Comparison of ENCODE assay signal across 9 cellular contexts in genomic region chr3:136305879-136306278, GRCh38. TPM values are rescaled to one million over a fixed set of nuclear protein-coding genes. Genes with fewer than 3 reads are reported as not detected.
DNase-seq lines count a peak whose midpoint lies in the region; ATAC-seq, FAIRE-seq and TF ChIP-seq lines count a peak whose summit lies in the region.
"Had no signal": no experiment of that assay in that cellular context is flagged by ENCODE, and none has a peak within 500 bp of the region (broad histone marks: within the 10 kb centered on the region; RNA-seq: fewer than 3 reads in every experiment).

No MANE protein-coding gene starts in this region.

- H4K20me1 ChIP-seq in HCT116 (ENCODE audit: insufficient read depth), result no peaks in the 10 kb centered on the region

- no peaks in the 10 kb centered on the region for H3K79me2 ChIP-seq in HCT116 (ENCODE audit: insufficient read depth, low read length)

- no peaks in the 10 kb centered on the region for H3K9me2 ChIP-seq in HCT116 (ENCODE audit: insufficient read depth)

- TF ChIP-seq CTCF in D721Med (IDR thresholded peaks at IDR 0.05; ENCODE audit: insufficient read depth, missing control alignments) (no peak), HCT116 (IDR thresholded peaks at IDR 0.05 in 2 of 3, conservative IDR thresholded peaks at IDR 0.05 in 1 of 3; ENCODE audit: borderline replicate concordance in 1 of 3, insufficient read depth in 1 of 3, low read depth in 2 of 3, low read length in 2 of 3) (peak; percentile 62 to 76 (median 75); a peak in 5 of 6 replicates), tibial artery (IDR thresholded peaks at IDR 0.05) (no peak)

- peak; percentile 79 for TF ChIP-seq RAD21 in HCT116 (IDR thresholded peaks at IDR 0.05; ENCODE audit: low read depth)

- H3K9ac ChIP-seq in HCT116 (ENCODE audit: low read length), result no peak overlapping the region

- no peak overlapping the region for H3K4me3 ChIP-seq in HCT116 (replicated peaks in 1 of 2; ENCODE audit: low read depth in 1 of 2, low read length in 2 of 2)
- H3K4me3 ChIP-seq in tibial artery, result no peak overlapping the region

- peak; percentile 74 for ATAC-seq in HCT116
- no peak for ATAC-seq in GM18909 (IDR thresholded peaks at IDR 0.05; ENCODE audit: poor library complexity, unreplicated experiment)
- ATAC-seq: naive thymus-derived CD4-positive, alpha-beta T cell had no signal

- no peaks in the 10 kb centered on the region for H3K27me3 ChIP-seq in HCT116 (ENCODE audit: insufficient read depth, low read length)
- H3K27me3 ChIP-seq in tibial artery, result no peaks in the 10 kb centered on the region

- no peak for TF ChIP-seq POLR2A in HCT116 (IDR thresholded peaks at IDR 0.05; ENCODE audit: borderline replicate concordance, extremely low read depth, insufficient read depth, insufficient read length)

- RAD21 ChIA-PET in HCT116 (lab: Charles Lee; ENCODE audit: low non-redundant PET in 1 of 2, low total read pairs in 2 of 2, uncharacterized antibody in 2 of 2, unreplicated experiment in 2 of 2), result interaction anchor here (0.6 to 1.9 kb wide), 6 partner anchors 43 to 708 kb away, joined by 3 to 7 read pairs (median 3); partner anchors contain the start of gene STAG1 (in 2 of the 2)

- FAIRE-seq in D721Med (lab: Jason Lieb, UNC), result peak; percentile 96

- H3K36me3 ChIP-seq in HCT116 (ENCODE audit: control insufficient read depth in 1 of 2, insufficient read depth in 2 of 2, low read length in 2 of 2) (peaks cover 2% of the 10 kb centered on the region in 2 experiments; a peak in 1 of 4 replicates), tibial artery (peaks cover 6 to 21% (median 10%) of the 10 kb centered on the region in 3 donors)

- no TSS peak for BruUV-seq in HCT116 (replicated peaks; lab: Mats Ljungman, UMichigan)

- intact Hi-C loops in HCT116 (cut with micrococcal nuclease), result loop anchor here (1.0 to 5.0 kb wide), 3 partner anchors 229 to 707 kb away; partner anchors contain the start of gene STAG1
- intact Hi-C loops in tibial artery (cut with DNase I; ENCODE audit: low total_unique reads), result no loop called here

- POLR2A ChIA-PET in HCT116 (lab: Charles Lee), result interaction anchor here (1.0 to 1.7 kb wide), 2 partner anchors 447 to 448 kb away, joined by 3 to 11 read pairs; partner anchors contain the start of gene STAG1

- H3K9me3 ChIP-seq in HCT116 (ENCODE audit: control insufficient read depth in 1 of 2, insufficient read depth in 1 of 2, low read depth in 1 of 2, low read length in 2 of 2), result no peaks in the 10 kb centered on the region
- peaks cover 0 to 12% (median 0%) of the 10 kb centered on the region in 3 donors for H3K9me3 ChIP-seq in tibial artery

- CTCF ChIA-PET in HCT116 (lab: Charles Lee), result interaction anchor here (0.6 to 2.6 kb wide), 8 partner anchors 11 to 708 kb away, joined by 3 to 38 read pairs (median 4); partner anchors contain the start of gene STAG1

- H3K4me1 ChIP-seq in HCT116 (ENCODE audit: control insufficient read depth in 1 of 2, insufficient read depth in 2 of 2, low read length in 2 of 2) (no peaks in the 10 kb centered on the region), tibial artery (no peaks in the 10 kb centered on the region)

- DNase-seq in D721Med (ENCODE audit: insufficient read length, low spot score) (no peak), HCT116 (ENCODE audit: low read depth, low spot score) (peak; percentile 32), RPMI8226 (peak; percentile 41), germinal center (ENCODE audit: low spot score) (peak; percentile 63), tibial artery (no peak)
- no peak for DNase-seq in activated T-cell treated with anti-CD3 and anti-CD28 coated beads, Interleukin-2, amount 50 U/mL, for 48 hours
- DNase-seq in activated CD4-positive, CD25-positive, alpha-beta regulatory T cell (lab: John Stamatoyannopoulos, UW), result no peak

- no peak overlapping the region for H3K4me2 ChIP-seq in HCT116 (ENCODE audit: low read length)

- no peak overlapping the region for H2AFZ ChIP-seq in HCT116 (ENCODE audit: low read depth, low read length, poor library complexity, severe bottlenecking)

- H3K27ac ChIP-seq in HCT116 (ENCODE audit: low read depth, low read length) (no peak overlapping the region), tibial artery (no peak overlapping the region)

TF ChIP-seq in HCT116, 20 proteins besides CTCF, POLR2A, EP300 and RAD21:
- no peak for TF ChIP-seq ZBTB33 (IDR thresholded peaks at IDR 0.05; ENCODE audit: extremely low read depth, insufficient replicate concordance, low read length)
- TF ChIP-seq EGR1 (IDR thresholded peaks at IDR 0.05; ENCODE audit: low read depth), result no peak
- TF ChIP-seq SRF (IDR thresholded peaks at IDR 0.05; ENCODE audit: low read depth), result no peak
- TF ChIP-seq CEBPB (IDR thresholded peaks at IDR 0.05; ENCODE audit: low read depth), result no peak
- no peak for TF ChIP-seq SP1 (IDR thresholded peaks at IDR 0.05; ENCODE audit: low read depth)
- no peak for TF ChIP-seq POLR2AphosphoS5 (IDR thresholded peaks at IDR 0.05; ENCODE audit: low read depth, low read length)
- TF ChIP-seq REST (IDR thresholded peaks at IDR 0.05; ENCODE audit: low read depth), result no peak
- no peak for TF ChIP-seq EZH2 (IDR thresholded peaks at IDR 0.05)
- TF ChIP-seq ELF1 (IDR thresholded peaks at IDR 0.05; ENCODE audit: borderline replicate concordance, low read depth), result no peak
- TF ChIP-seq ZFX (IDR thresholded peaks at IDR 0.05), result no peak
- TF ChIP-seq SIN3A (IDR thresholded peaks at IDR 0.05; ENCODE audit: low read depth), result no peak
- TF ChIP-seq EZH2phosphoT487 (IDR thresholded peaks at IDR 0.05; ENCODE audit: borderline replicate concordance), result no peak
- TF ChIP-seq JUND (IDR thresholded peaks at IDR 0.05), result no peak
- TF ChIP-seq ATF3 (IDR thresholded peaks at IDR 0.05), result no peak
- TF ChIP-seq FOSL1 (IDR thresholded peaks at IDR 0.05; ENCODE audit: low read depth), result no peak
- TF ChIP-seq TCF7L2 (IDR thresholded peaks at IDR 0.05; ENCODE audit: borderline replicate concordance, extremely low read depth, insufficient read depth, insufficient read length), result no peak

RNA-seq across cellular contexts. Expression of gene PCCB, which starts 55.7 kb away (rescaled TPM):
- 48.9 TPM for total RNA-seq in HCT116 (2021; ENCODE audit: unreplicated experiment)
- polyA plus RNA-seq in HCT116 (2012), result 61.1 and 61.9 TPM in 2 replicates

Comparison
In these comparisons a context has a peak if more than half of its experiments do, and no peak if none do; other contexts are left out.
1. DNase-seq: peak in HCT116 (single experiment), RPMI8226 (single experiment) and germinal center (single experiment); none in D721Med (single experiment), tibial artery (0 of 2), activated T-cell treated with anti-CD3 and anti-CD28 coated beads, Interleukin-2, amount 50 U/mL, for 48 hours (0 of 2) and activated CD4-positive, CD25-positive, alpha-beta regulatory T cell (0 of 4).
2. CTCF ChIP-seq: peak in HCT116 (3 of 3); none in D721Med (single experiment) and tibial artery (0 of 2).